Comparison of ENCODE assay signal across 8 cellular contexts in the genomic region with DNA sequence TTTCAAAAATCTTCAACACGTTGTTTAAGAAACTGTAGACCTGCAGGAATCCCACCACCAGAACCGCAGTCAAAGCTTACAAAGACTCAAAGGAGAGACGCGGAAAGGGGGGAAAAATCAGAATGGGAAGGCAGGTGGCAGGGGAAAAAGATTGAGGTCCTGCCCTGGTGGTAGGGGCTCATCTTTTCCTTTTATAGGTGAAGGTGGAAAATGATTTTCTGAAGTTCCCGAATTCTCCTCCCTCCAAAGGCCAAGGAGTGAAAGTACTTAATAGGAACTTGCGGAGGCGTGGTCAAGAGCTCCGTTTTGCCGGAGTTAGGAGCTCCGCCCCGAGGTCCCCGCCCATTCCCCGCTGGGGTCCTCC. TPM values are rescaled to one million over a fixed set of nuclear protein-coding genes. Genes with fewer than 3 reads are reported as not detected.
DNase-seq lines count a peak whose midpoint lies in the region; ATAC-seq and TF ChIP-seq lines count a peak whose summit lies in the region.

No MANE protein-coding gene starts in this region.

- peak overlapping the region; percentile 71 to 85 (median 75) for H3K4me3 ChIP-seq in BLaER1 treated with 17β-estradiol and CSF1 and Interleukin-3, amounts not matched to agents 10 nM and 100 nM
- peak overlapping the region; percentile 79 for H3K4me3 ChIP-seq in HUES6 (ENCODE audit: low read depth, low read length)
- H3K4me3 ChIP-seq in liver (ENCODE audit: low read depth in 1 of 3, low read length in 3 of 3) = peak overlapping the region; percentile 66 to 100 (median 77)

- no peaks in the 10 kb centered on the region for H3K27me3 Mint-ChIP-seq in T-helper 1 cell treated with Interleukin-12 subunit alpha and Interleukin-12 subunit beta and Interleukin-4 antibody, amounts not matched to agents 30 μg/mL and 1 μg/mL, for 36 hours (ENCODE audit: low read depth)

- no peaks in the 10 kb centered on the region for H3K9me3 Mint-ChIP-seq in T-helper 1 cell treated with Interleukin-12 subunit alpha and Interleukin-12 subunit beta and Interleukin-4 antibody, amounts not matched to agents 30 μg/mL and 1 μg/mL, for 36 hours

- H3K4me3 Mint-ChIP-seq in T-helper 1 cell treated with Interleukin-12 subunit alpha and Interleukin-12 subunit beta and Interleukin-4 antibody, amounts not matched to agents 30 μg/mL and 1 μg/mL, for 36 hours = peak overlapping the region; percentile 97

- H3K9me3 ChIP-seq in BLaER1 treated with 17β-estradiol and CSF1 and Interleukin-3, amounts not matched to agents 10 nM and 100 nM (replicated peaks in 1 of 11) = no peaks in the 10 kb centered on the region
- H3K9me3 ChIP-seq in HUES6 (ENCODE audit: control insufficient read depth, insufficient read depth, low read depth, low read length) (no peaks in the 10 kb centered on the region), liver (ENCODE audit: control insufficient read depth in 4 of 4, low read length in 3 of 4) (no peaks in the 10 kb centered on the region)

- peaks cover 27% of the 10 kb centered on the region for H3K4me1 Mint-ChIP-seq in T-helper 1 cell treated with Interleukin-12 subunit alpha and Interleukin-12 subunit beta and Interleukin-4 antibody, amounts not matched to agents 30 μg/mL and 1 μg/mL, for 36 hours (ENCODE audit: low read depth)

- peaks cover 3% of the 10 kb centered on the region for H3K36me3 Mint-ChIP-seq in T-helper 1 cell treated with Interleukin-12 subunit alpha and Interleukin-12 subunit beta and Interleukin-4 antibody, amounts not matched to agents 30 μg/mL and 1 μg/mL, for 36 hours (ENCODE audit: low read depth)

- H3K27ac ChIP-seq in BLaER1 treated with 17β-estradiol and CSF1 and Interleukin-3, amounts not matched to agents 10 nM and 100 nM = peak overlapping the region; percentile 94 to 100 (median 97)
- H3K27ac ChIP-seq in HUES6 (ENCODE audit: low read depth, low read length) (peak overlapping the region; percentile 82), liver (ENCODE audit: low read depth in 1 of 2, low read length in 2 of 2) (peak overlapping the region; percentile 99 to 100)

- peak overlapping the region; percentile 74 to 92 (median 87) for H3K4me2 ChIP-seq in BLaER1 treated with 17β-estradiol and CSF1 and Interleukin-3, amounts not matched to agents 10 nM and 100 nM

- under 1% methylated on average over 13 of the region's 13 CpGs for WGBS in liver

- peak; percentile 5 for TF ChIP-seq CTCF in liver (IDR thresholded peaks at IDR 0.05; ENCODE audit: low read depth, low read length, missing input control)

- H4K20me1 ChIP-seq in BLaER1 treated with 17β-estradiol and CSF1 and Interleukin-3, amounts not matched to agents 10 nM and 100 nM = peaks cover 21 to 35% (median 27%) of the 10 kb centered on the region in 11 experiments; a peak in 21 of 22 replicates

- peaks cover 20 to 45% (median 34%) of the 10 kb centered on the region in 10 experiments for H3K4me1 ChIP-seq in BLaER1 treated with 17β-estradiol and CSF1 and Interleukin-3, amounts not matched to agents 10 nM and 100 nM
- peaks cover 14% of the 10 kb centered on the region for H3K4me1 ChIP-seq in HUES6 (ENCODE audit: control insufficient read depth, insufficient read depth, low read length)
- peaks cover 3 to 29% (median 17%) of the 10 kb centered on the region in 4 donors for H3K4me1 ChIP-seq in liver (ENCODE audit: control insufficient read depth in 4 of 4, insufficient read depth in 4 of 4, low read length in 3 of 4)

- H3K27ac Mint-ChIP-seq in T-helper 1 cell treated with Interleukin-12 subunit alpha and Interleukin-12 subunit beta and Interleukin-4 antibody, amounts not matched to agents 30 μg/mL and 1 μg/mL, for 36 hours = peak overlapping the region; percentile 99

- no peak for ATAC-seq in HG02973 (IDR thresholded peaks at IDR 0.05; ENCODE audit: unreplicated experiment)

- no peaks in the 10 kb centered on the region for H3K27me3 ChIP-seq in BLaER1 treated with 17β-estradiol and CSF1 and Interleukin-3, amounts not matched to agents 10 nM and 100 nM
- H3K27me3 ChIP-seq in HUES6 (ENCODE audit: control insufficient read depth, insufficient read depth, low read length) (no peaks in the 10 kb centered on the region), liver (ENCODE audit: control insufficient read depth in 4 of 4, insufficient read depth in 4 of 4, low read length in 3 of 4) (no peaks in the 10 kb centered on the region)

- no peak for TF ChIP-seq RAD21 in liver (IDR thresholded peaks at IDR 0.05)

- H3K9ac ChIP-seq in BLaER1 treated with 17β-estradiol and CSF1 and Interleukin-3, amounts not matched to agents 10 nM and 100 nM = peak overlapping the region; percentile 88 to 97 (median 92)
- peak overlapping the region; percentile 85 for H3K9ac ChIP-seq in HUES6 (ENCODE audit: low read length)
- peak overlapping the region; percentile 73 to 98 for H3K9ac ChIP-seq in liver (ENCODE audit: low read depth in 1 of 2, low read length in 2 of 2)

- peaks cover 0 to 9% (median 0%) of the 10 kb centered on the region in 11 experiments; a peak in 4 of 22 replicates for H3K36me3 ChIP-seq in BLaER1 treated with 17β-estradiol and CSF1 and Interleukin-3, amounts not matched to agents 10 nM and 100 nM
- H3K36me3 ChIP-seq in HUES6 (ENCODE audit: control insufficient read depth, insufficient read depth, low read length) = 0 out of 2 replicates have a peak, but pooled peaks cover 4% of the 10 kb centered on the region
- H3K36me3 ChIP-seq in liver (ENCODE audit: control insufficient read depth in 4 of 4, insufficient read depth in 3 of 4, low read depth in 1 of 4, low read length in 3 of 4) = no peaks in the 10 kb centered on the region

- DNase-seq in dedifferentiated amniotic fluid mesenchymal stem cell (ENCODE audit: extremely low spot score) = peak; percentile 94
- DNase-seq in stimulated activated CD8-positive, alpha-beta memory T cell treated with anti-CD3 and anti-CD28 coated beads, Interleukin-12 subunit alpha, Interleukin-12 subunit beta, amount 100 ng/mL, for 24 hours (ENCODE audit: extremely low read depth) = peak; percentile 67
- no peak for DNase-seq in midbrain (lab: John Stamatoyannopoulos, UW)

TF ChIP-seq in liver, 16 proteins besides CTCF, POLR2A, EP300 and RAD21:
- TF ChIP-seq, protein P1, sequence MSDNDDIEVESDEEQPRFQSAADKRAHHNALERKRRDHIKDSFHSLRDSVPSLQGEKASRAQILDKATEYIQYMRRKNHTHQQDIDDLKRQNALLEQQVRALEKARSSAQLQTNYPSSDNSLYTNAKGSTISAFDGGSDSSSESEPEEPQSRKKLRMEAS (IDR thresholded peaks at IDR 0.05) = no peak
- TF ChIP-seq FOXA1 (IDR thresholded peaks at IDR 0.05) (no peak), HNF4G (IDR thresholded peaks at IDR 0.05) (no peak), YY1 (IDR thresholded peaks at IDR 0.05) (no peak), RXRA (IDR thresholded peaks at IDR 0.05) (no peak), ATF3 (IDR thresholded peaks at IDR 0.05) (no peak), JUND (IDR thresholded peaks at IDR 0.05) (no peak), TAF1 (conservative IDR thresholded peaks at IDR 0.05) (no peak), HNF4A (conservative IDR thresholded peaks at IDR 0.05) (no peak)
- TF ChIP-seq, protein P2, sequence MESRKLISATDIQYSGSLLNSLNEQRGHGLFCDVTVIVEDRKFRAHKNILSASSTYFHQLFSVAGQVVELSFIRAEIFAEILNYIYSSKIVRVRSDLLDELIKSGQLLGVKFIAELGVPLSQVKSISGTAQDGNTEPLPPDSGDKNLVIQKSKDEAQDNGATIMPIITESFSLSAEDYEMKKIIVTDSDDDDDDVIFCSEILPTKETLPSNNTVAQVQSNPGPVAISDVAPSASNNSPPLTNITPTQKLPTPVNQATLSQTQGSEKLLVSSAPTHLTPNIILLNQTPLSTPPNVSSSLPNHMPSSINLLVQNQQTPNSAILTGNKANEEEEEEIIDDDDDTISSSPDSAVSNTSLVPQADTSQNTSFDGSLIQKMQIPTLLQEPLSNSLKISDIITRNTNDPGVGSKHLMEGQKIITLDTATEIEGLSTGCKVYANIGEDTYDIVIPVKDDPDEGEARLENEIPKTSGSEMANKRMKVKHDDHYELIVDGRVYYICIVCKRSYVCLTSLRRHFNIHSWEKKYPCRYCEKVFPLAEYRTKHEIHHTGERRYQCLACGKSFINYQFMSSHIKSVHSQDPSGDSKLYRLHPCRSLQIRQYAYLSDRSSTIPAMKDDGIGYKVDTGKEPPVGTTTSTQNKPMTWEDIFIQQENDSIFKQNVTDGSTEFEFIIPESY (IDR thresholded peaks at IDR 0.05) = no peak
- TF ChIP-seq, protein P3, sequence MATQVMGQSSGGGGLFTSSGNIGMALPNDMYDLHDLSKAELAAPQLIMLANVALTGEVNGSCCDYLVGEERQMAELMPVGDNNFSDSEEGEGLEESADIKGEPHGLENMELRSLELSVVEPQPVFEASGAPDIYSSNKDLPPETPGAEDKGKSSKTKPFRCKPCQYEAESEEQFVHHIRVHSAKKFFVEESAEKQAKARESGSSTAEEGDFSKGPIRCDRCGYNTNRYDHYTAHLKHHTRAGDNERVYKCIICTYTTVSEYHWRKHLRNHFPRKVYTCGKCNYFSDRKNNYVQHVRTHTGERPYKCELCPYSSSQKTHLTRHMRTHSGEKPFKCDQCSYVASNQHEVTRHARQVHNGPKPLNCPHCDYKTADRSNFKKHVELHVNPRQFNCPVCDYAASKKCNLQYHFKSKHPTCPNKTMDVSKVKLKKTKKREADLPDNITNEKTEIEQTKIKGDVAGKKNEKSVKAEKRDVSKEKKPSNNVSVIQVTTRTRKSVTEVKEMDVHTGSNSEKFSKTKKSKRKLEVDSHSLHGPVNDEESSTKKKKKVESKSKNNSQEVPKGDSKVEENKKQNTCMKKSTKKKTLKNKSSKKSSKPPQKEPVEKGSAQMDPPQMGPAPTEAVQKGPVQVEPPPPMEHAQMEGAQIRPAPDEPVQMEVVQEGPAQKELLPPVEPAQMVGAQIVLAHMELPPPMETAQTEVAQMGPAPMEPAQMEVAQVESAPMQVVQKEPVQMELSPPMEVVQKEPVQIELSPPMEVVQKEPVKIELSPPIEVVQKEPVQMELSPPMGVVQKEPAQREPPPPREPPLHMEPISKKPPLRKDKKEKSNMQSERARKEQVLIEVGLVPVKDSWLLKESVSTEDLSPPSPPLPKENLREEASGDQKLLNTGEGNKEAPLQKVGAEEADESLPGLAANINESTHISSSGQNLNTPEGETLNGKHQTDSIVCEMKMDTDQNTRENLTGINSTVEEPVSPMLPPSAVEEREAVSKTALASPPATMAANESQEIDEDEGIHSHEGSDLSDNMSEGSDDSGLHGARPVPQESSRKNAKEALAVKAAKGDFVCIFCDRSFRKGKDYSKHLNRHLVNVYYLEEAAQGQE (IDR thresholded peaks at IDR 0.05) = no peak

RNA-seq across cellular contexts. Expression of gene BBIP1, which starts 0.7 kb away (rescaled TPM):
- 10 to 100 TPM; 10.4 to 11.0 TPM for total RNA-seq in liver
- 10 to 100 TPM; 11.3 to 15.8 TPM for polyA plus RNA-seq in liver

RNA-seq across cellular contexts. Expression of gene SHOC2, which starts 1.2 kb away (rescaled TPM):
- 10 to 100 TPM; 23.2 to 33.7 TPM for total RNA-seq in liver
- polyA plus RNA-seq in liver = 10 to 100 TPM in 1 of 2 donors, 1 to 10 TPM in 1; 7.8 to 12.7 TPM

RNA-seq across cellular contexts. Expression of gene PDCD4, which starts 46.5 kb away (rescaled TPM):
- total RNA-seq in liver = 10 to 100 TPM; 25.9 to 94.4 TPM
- 10 to 100 TPM; 14.7 to 24.3 TPM for polyA plus RNA-seq in liver
